12 cellular contexts compared by ENCODE assay signal in the genomic region with DNA sequence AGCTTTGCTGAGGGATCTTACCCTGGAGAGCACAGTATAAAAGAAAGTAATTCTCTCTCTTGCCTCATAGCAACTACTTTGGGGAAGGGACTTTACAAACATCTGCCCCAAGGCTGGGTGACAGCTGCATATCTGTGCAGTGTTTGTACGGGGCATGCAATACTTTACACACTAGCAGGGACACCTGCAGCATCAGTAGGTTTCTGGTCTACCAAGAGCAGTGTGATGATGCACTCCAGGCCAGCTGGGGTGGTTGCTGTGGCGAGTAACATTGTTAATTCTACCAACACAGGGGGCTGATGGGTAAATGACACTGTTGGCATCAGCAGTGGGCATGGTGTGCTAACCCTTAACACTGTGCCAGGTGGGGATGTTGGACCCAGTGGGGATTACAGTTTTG. TPM values are rescaled to one million over a fixed set of nuclear protein-coding genes. Genes with fewer than 3 reads are reported as not detected.
DNase-seq lines count a peak whose midpoint lies in the region; ATAC-seq, FAIRE-seq and TF ChIP-seq lines count a peak whose summit lies in the region.
"Had no signal": no experiment of that assay in that cellular context is flagged by ENCODE, and none has a peak within 500 bp of the region (broad histone marks: within the 10 kb centered on the region; RNA-seq: fewer than 3 reads in every experiment).

No MANE protein-coding gene starts in this region.

- no peaks in the 10 kb centered on the region for H3K9me3 Mint-ChIP-seq in activated B cell treated with CpG ODN at 0.5 μM for 24 hours

- POLR2A ChIA-PET in activated B cell treated with CpG ODN at 0.5 μM for 24 hours (lab: Charles Lee) = no interaction called here

- H3K4me1 Mint-ChIP-seq in activated B cell treated with CpG ODN at 0.5 μM for 24 hours = peaks cover 23% of the 10 kb centered on the region

- H3K27me3 Mint-ChIP-seq in activated B cell treated with CpG ODN at 0.5 μM for 24 hours = peaks cover 19% of the 10 kb centered on the region

- ATAC-seq in HG03039 (IDR thresholded peaks at IDR 0.05; ENCODE audit: unreplicated experiment) (peak; percentile 42), activated B cell treated with CpG ODN at 0.5 μM for 24 hours (ENCODE audit: low read depth) (peak; percentile 13)

- H3K9me3 ChIP-seq in prostate gland = no peaks in the 10 kb centered on the region
- H3K9me3 ChIP-seq: right atrium auricular region had no signal

- H3K27me3 ChIP-seq in prostate gland (replicated peaks; ENCODE audit: insufficient read depth) = no peaks in the 10 kb centered on the region
- H3K27me3 ChIP-seq: right atrium auricular region had no signal

- TF ChIP-seq CTCF in activated B cell treated with CpG ODN at 0.5 μM for 24 hours (IDR thresholded peaks at IDR 0.05) (no peak), prostate gland (IDR thresholded peaks at IDR 0.05) (no peak)

- no peak overlapping the region for H3K27ac Mint-ChIP-seq in activated B cell treated with CpG ODN at 0.5 μM for 24 hours

- DNase-seq in GM12891 (ENCODE audit: insufficient read length, low spot score) (no peak), activated B cell treated with CpG ODN at 0.5 μM for 24 hours (no peak), NCI-H446 treated with DMSO at 0.1 percent for 48 hours (lab: John Stamatoyannopoulos, UW) (no peak), prostate gland (ENCODE audit: low spot score) (no peak), caudate nucleus (lab: John Stamatoyannopoulos, UW) (no peak), NCI-H146 (lab: John Stamatoyannopoulos, UW) (no peak)
- DNase-seq: activated CD4-positive, alpha-beta T cell treated with anti-CD3 and anti-CD28 coated beads, Interleukin-2, amount 50 U/mL, for 1 hour; DMS153; H7 had no signal

- H3K27ac ChIP-seq in prostate gland (no peak overlapping the region), caudate nucleus (ENCODE audit: low read depth, low read length) (no peak overlapping the region)

- FAIRE-seq in GM12891 (lab: Jason Lieb, UNC) = peak; percentile 79

- H3K4me1 ChIP-seq in prostate gland (replicated peaks) = peaks cover 3% of the 10 kb centered on the region
- H3K4me1 ChIP-seq: right atrium auricular region had no signal

- intact Hi-C loops in activated B cell treated with CpG ODN at 0.5 μM for 24 hours (cut with micrococcal nuclease) (no loop called here), prostate gland (cut with DNase I) (no loop called here)

- H3K4me3 ChIP-seq in prostate gland = no peak overlapping the region
- H3K4me3 ChIP-seq: right atrium auricular region had no signal

- CTCF ChIA-PET in activated B cell treated with CpG ODN at 0.5 μM for 24 hours (lab: Charles Lee) = interaction anchor here (1.1 kb wide), 1 partner anchor 31 kb away, joined by 3 read pairs; no protein-coding TSS in a partner anchor

- no peaks in the 10 kb centered on the region for H3K36me3 Mint-ChIP-seq in activated B cell treated with CpG ODN at 0.5 μM for 24 hours (ENCODE audit: low read depth)

- 90% methylated on average over 2 of the region's 2 CpGs for WGBS in prostate gland

- no peaks in the 10 kb centered on the region for H3K36me3 ChIP-seq in prostate gland
- H3K36me3 ChIP-seq: right atrium auricular region had no signal

- TF ChIP-seq POLR2A in GM12891 (IDR thresholded peaks at IDR 0.05; ENCODE audit: low read depth, low read length) (no peak), GM19193 (IDR thresholded peaks at IDR 0.05; ENCODE audit: extremely low read depth, insufficient read depth, insufficient read length) (peak; percentile 50), prostate gland (IDR thresholded peaks at IDR 0.05) (no peak)

- H3K4me3 Mint-ChIP-seq in activated B cell treated with CpG ODN at 0.5 μM for 24 hours = no peak overlapping the region

TF ChIP-seq in GM12891, 5 proteins besides CTCF, POLR2A, EP300 and RAD21:
- no peak for TF ChIP-seq PAX5 (IDR thresholded peaks at IDR 0.05; ENCODE audit: insufficient read depth, low read length, severe bottlenecking)
- peak; percentile 57; the same call in 1 of the 2 replicates for TF ChIP-seq TAF1 (IDR thresholded peaks at IDR 0.05; ENCODE audit: low read depth, low read length)
- TF ChIP-seq POLR2AphosphoS5 (IDR thresholded peaks at IDR 0.05; ENCODE audit: low read depth, low read length) = peak; percentile 49; the same call in 1 of the 2 replicates

RNA-seq across cellular contexts. Expression of gene ADTRP, which starts 48.0 kb away (rescaled TPM):
- 5.0 TPM for polyA plus RNA-seq in GM12891 (2012; ENCODE audit: low read depth, missing spikeins)
- 1.4 and 2.0 TPM in 2 replicates for total RNA-seq in activated B cell treated with CpG ODN at 0.5 μM for 24 hours
- 1 to 10 TPM in 1 of 2 donors, under 1 TPM in 1; 0.74 to 1.0 TPM for total RNA-seq in prostate gland
- total RNA-seq: right atrium auricular region had no signal
